ENCODE assay signal across 13 cellular contexts in genomic region chr14:101318271-101318670, GRCh38.
"Had no signal": no experiment of that assay in that cellular context is flagged by ENCODE, and none has a peak within 500 bp of the region (broad histone marks: within the 10 kb centered on the region; RNA-seq: fewer than 3 reads in every experiment).

No MANE protein-coding gene starts in this region.

- H3K4me1 Mint-ChIP-seq: stimulated activated effector memory CD8-positive, alpha-beta T cell treated with anti-CD3 and anti-CD28 coated beads, Interleukin-12 subunit alpha, Interleukin-12 subunit beta, amount 100 ng/mL, for 72 hours had no signal

- H3K4me3 Mint-ChIP-seq: dendritic cell treated with granulocyte-macrophage colony-stimulating factor and Interleukin-4, amounts not matched to agents 40 ng/mL and 50 ng/mL, for 4 days; effector memory CD8-positive, alpha-beta T cell; natural killer cell treated with Interleukin-12 subunit alpha and Interleukin-12 subunit beta and Interleukin-15 and Interleukin-18, amount 100 ng/mL, for 72 hours; stimulated activated effector memory CD8-positive, alpha-beta T cell treated with anti-CD3 and anti-CD28 coated beads, Interleukin-12 subunit alpha, Interleukin-12 subunit beta, amount 100 ng/mL, for 72 hours had no signal

- H3K27me3 Mint-ChIP-seq: progenitor cell of endocrine pancreas had no signal

- H3K27ac Mint-ChIP-seq: dendritic cell treated with granulocyte-macrophage colony-stimulating factor and Interleukin-4, amounts not matched to agents 40 ng/mL and 50 ng/mL, for 4 days; effector memory CD8-positive, alpha-beta T cell; natural killer cell treated with Interleukin-12 subunit alpha and Interleukin-12 subunit beta and Interleukin-15 and Interleukin-18, amount 100 ng/mL, for 72 hours; progenitor cell of endocrine pancreas; stimulated activated effector memory CD8-positive, alpha-beta T cell treated with anti-CD3 and anti-CD28 coated beads, Interleukin-12 subunit alpha, Interleukin-12 subunit beta, amount 100 ng/mL, for 72 hours had no signal

- H3K27ac ChIP-seq: foreskin keratinocyte, pancreas, tibial artery had no signal

- H3K4me3 ChIP-seq: pancreas, tibial artery had no signal

- H3K27me3 ChIP-seq: foreskin keratinocyte, pancreas, tibial artery had no signal

- H3K9me3 ChIP-seq: pancreas had no signal

- ATAC-seq: effector memory CD8-positive, alpha-beta T cell; foreskin keratinocyte; natural killer cell treated with Interleukin-12 subunit alpha and Interleukin-12 subunit beta and Interleukin-15 and Interleukin-18, amount 100 ng/mL, for 72 hours; pancreas; right cardiac atrium; stimulated activated effector memory CD8-positive, alpha-beta T cell treated with anti-CD3 and anti-CD28 coated beads, Interleukin-12 subunit alpha, Interleukin-12 subunit beta, amount 100 ng/mL, for 72 hours; stimulated activated naive CD8-positive, alpha-beta T cell treated with anti-CD3 and anti-CD28 coated beads, Interleukin-15, Interleukin-2, amounts not matched to agents 100 U/mL and 50 U/mL, for 24 hours had no signal

- H3K36me3 ChIP-seq: pancreas, tibial artery had no signal

- H3K36me3 Mint-ChIP-seq: stimulated activated effector memory CD8-positive, alpha-beta T cell treated with anti-CD3 and anti-CD28 coated beads, Interleukin-12 subunit alpha, Interleukin-12 subunit beta, amount 100 ng/mL, for 72 hours had no signal

- H3K4me1 ChIP-seq: foreskin keratinocyte, pancreas, tibial artery had no signal

- DNase-seq: effector memory CD8-positive, alpha-beta T cell; foreskin keratinocyte; occipital lobe; pancreas; right cardiac atrium; stimulated activated CD4-positive, alpha-beta T cell treated with anti-CD3 and anti-CD28 coated beads, Interleukin-4, amount 100 ng/mL, for 1 hour; stimulated activated CD8-positive, alpha-beta memory T cell treated with anti-CD3 and anti-CD28 coated beads, Interleukin-4, amount 100 ng/mL, for 48 hours; stimulated activated naive CD8-positive, alpha-beta T cell treated with anti-CD3 and anti-CD28 coated beads, Interleukin-15, Interleukin-2, amounts not matched to agents 100 U/mL and 50 U/mL, for 24 hours; tibial artery had no signal
